Comparison of ENCODE assay signal across 8 cellular contexts in genomic region chr12:123938679-123939480, GRCh38. TPM values are rescaled to one million over a fixed set of nuclear protein-coding genes. Genes with fewer than 3 reads are reported as not detected.
DNase-seq lines count a peak whose midpoint lies in the region; ATAC-seq and TF ChIP-seq lines count a peak whose summit lies in the region.

No MANE protein-coding gene starts in this region.

- TF ChIP-seq CTCF in fibroblast of mammary gland (conservative IDR thresholded peaks at IDR 0.05; ENCODE audit: control insufficient read depth, insufficient read depth, low read depth, low read length), result peak; percentile 43

- H3K9me3 Mint-ChIP-seq in stimulated activated naive CD8-positive, alpha-beta T cell treated with anti-CD3 and anti-CD28 coated beads, Interleukin-15, amount 100 ng/mL, for 72 hours, result no peaks in the 10 kb centered on the region

- H3K27me3 Mint-ChIP-seq in stimulated activated naive CD8-positive, alpha-beta T cell treated with anti-CD3 and anti-CD28 coated beads, Interleukin-15, amount 100 ng/mL, for 72 hours, result no peaks in the 10 kb centered on the region

- ATAC-seq in Right ventricle myocardium inferior (no peak), left cardiac atrium (no peak), GM21360 (IDR thresholded peaks at IDR 0.05; ENCODE audit: unreplicated experiment) (no peak), GM21381 (IDR thresholded peaks at IDR 0.05; ENCODE audit: unreplicated experiment) (no peak)
- ATAC-seq in stimulated activated naive CD8-positive, alpha-beta T cell treated with anti-CD3 and anti-CD28 coated beads, Interleukin-15, amount 100 ng/mL, for 72 hours, result no peak
- no peak for ATAC-seq in activated CD4-positive, CD25-positive, alpha-beta regulatory T cell treated with anti-CD3 and anti-CD28 coated beads, Interleukin-2, amount 50 U/mL, for 24 hours

- intact Hi-C loops in Right ventricle myocardium inferior (cut with DNase I), result no loop called here
- intact Hi-C loops in left cardiac atrium (cut with DNase I), result no loop called here

- peak overlapping the region; percentile 70 to 74 for H3K4me3 Mint-ChIP-seq in stimulated activated naive CD8-positive, alpha-beta T cell treated with anti-CD3 and anti-CD28 coated beads, Interleukin-15, amount 100 ng/mL, for 72 hours

- H3K4me1 Mint-ChIP-seq in stimulated activated naive CD8-positive, alpha-beta T cell treated with anti-CD3 and anti-CD28 coated beads, Interleukin-15, amount 100 ng/mL, for 72 hours, result peaks cover 35% of the 10 kb centered on the region

- DNase-seq in Right ventricle myocardium inferior (ENCODE audit: missing footprints), result peak; percentile 57
- DNase-seq in left cardiac atrium, result no peak
- DNase-seq in SK-MEL-5 (ENCODE audit: low read depth, low spot score), result peak; percentile 52
- DNase-seq in fibroblast of mammary gland (ENCODE audit: low read depth), result peak; percentile 6
- no peak for DNase-seq in stimulated activated naive CD8-positive, alpha-beta T cell treated with anti-CD3 and anti-CD28 coated beads, Interleukin-15, amount 100 ng/mL, for 72 hours

- in situ Hi-C loops in SK-MEL-5 (cut with HindIII; ENCODE audit: low pct_unique_long_range_greater_than_20kb, low sequenced_read_pairs), result no loop called here

- no peak overlapping the region for H3K4me3 ChIP-seq in fibroblast of mammary gland (ENCODE audit: control insufficient read depth, low read depth, low read length)

- peak overlapping the region; percentile 48 to 95 for H3K27ac Mint-ChIP-seq in stimulated activated naive CD8-positive, alpha-beta T cell treated with anti-CD3 and anti-CD28 coated beads, Interleukin-15, amount 100 ng/mL, for 72 hours

RNA-seq across cellular contexts. Expression of gene CCDC92, which starts 33.8 kb away (rescaled TPM):
- total RNA-seq in Right ventricle myocardium inferior, result 58.2 TPM
- 10 to 100 TPM; 46.3 to 53.8 TPM for total RNA-seq in left cardiac atrium
- 1.4 and 3.8 TPM in 2 replicates for total RNA-seq in SK-MEL-5 (2014; rRNA removed; shearing (Covaris generic))
- 14.2 and 14.8 TPM in 2 replicates for polyA plus RNA-seq in SK-MEL-5 (2015; cell fraction: cytosol; rRNA removed)
- polyA plus RNA-seq in SK-MEL-5 (2015; cell fraction: nucleus; rRNA removed), result 7.1 and 8.3 TPM in 2 replicates

RNA-seq across cellular contexts. Expression of gene ZNF664, which starts 34.1 kb away (rescaled TPM):
- total RNA-seq in Right ventricle myocardium inferior, result 86.6 TPM
- total RNA-seq in left cardiac atrium, result 10 to 100 TPM; 67.6 to 75.8 TPM
- total RNA-seq in SK-MEL-5 (2014; rRNA removed; shearing (Covaris generic)), result 72.6 and 74.1 TPM in 2 replicates
- polyA plus RNA-seq in SK-MEL-5 (2015; cell fraction: cytosol; rRNA removed), result 68.2 and 86.8 TPM in 2 replicates
- polyA plus RNA-seq in SK-MEL-5 (2015; cell fraction: nucleus; rRNA removed), result 47.2 and 48.1 TPM in 2 replicates

Comparison
In these comparisons a context has a peak if more than half of its experiments do, and no peak if none do; other contexts are left out.
1. DNase-seq: peak in Right ventricle myocardium inferior (single experiment), SK-MEL-5 (single experiment) and fibroblast of mammary gland (single experiment); none in left cardiac atrium (single experiment) and stimulated activated naive CD8-positive, alpha-beta T cell treated with anti-CD3 and anti-CD28 coated beads, Interleukin-15, amount 100 ng/mL, for 72 hours (0 of 2).